Comparison of ENCODE assay signal across 16 cellular contexts in genomic region chr7:6478186-6478585, GRCh38.
"Had no signal": no experiment of that assay in that cellular context is flagged by ENCODE, and none has a peak within 500 bp of the region (broad histone marks: within the 10 kb centered on the region; RNA-seq: fewer than 3 reads in every experiment).

No MANE protein-coding gene starts in this region.

- H3K27me3 ChIP-seq: cardiac muscle cell, left lung, pancreas, stomach, uterus had no signal

- H3K36me3 ChIP-seq: pancreas, uterus had no signal

- H3K27ac ChIP-seq: cardiac muscle cell, coronary artery, left lung, pancreas, stomach, thoracic aorta, uterus, VCaP had no signal

- H3K4me3 Mint-ChIP-seq: activated T-cell treated with anti-CD3 and anti-CD28 coated beads, Interleukin-2, amount 50 U/mL, for 4 hours had no signal

- H3K9me3 Mint-ChIP-seq: activated T-cell treated with anti-CD3 and anti-CD28 coated beads, Interleukin-2, amount 50 U/mL, for 4 hours had no signal

- ATAC-seq: activated T-cell treated with anti-CD3 and anti-CD28 coated beads, Interleukin-2, amount 50 U/mL, for 4 hours; left lung; pancreas had no signal

- H3K4me3 ChIP-seq: cardiac muscle cell, coronary artery, left lung, pancreas, stomach, thoracic aorta, uterus had no signal

- H3K9me3 ChIP-seq: left lung, pancreas, stomach, thoracic aorta, uterus had no signal

- DNase-seq: activated CD4-positive, alpha-beta T cell treated with anti-CD3 and anti-CD28 coated beads for 48 hours; activated effector memory CD4-positive, alpha-beta T cell treated with anti-CD3 and anti-CD28 coated beads, Interleukin-2, amount 50 U/mL, for 16 hours; activated T-cell treated with anti-CD3 and anti-CD28 coated beads, Interleukin-2, amount 50 U/mL, for 4 hours; effector CD4-positive, alpha-beta T cell; foreskin melanocyte; head of caudate nucleus; left lung; mesenchymal stem cell; pancreas; stimulated activated CD4-positive, alpha-beta T cell treated with anti-CD3 and anti-CD28 coated beads, Interleukin-4, amount 100 ng/mL, for 4 hours; stomach; uterus had no signal
